Comparison of ENCODE assay signal across 26 cellular contexts in genomic region chr20:56017560-56017959, GRCh38. TPM values are rescaled to one million over a fixed set of nuclear protein-coding genes. Genes with fewer than 3 reads are reported as not detected.
"Had no signal": no experiment of that assay in that cellular context is flagged by ENCODE, and none has a peak within 500 bp of the region (broad histone marks: within the 10 kb centered on the region; RNA-seq: fewer than 3 reads in every experiment).

No MANE protein-coding gene starts in this region.

- H3K27me3 ChIP-seq: pancreas, sigmoid colon, spleen, tibial nerve, vagina had no signal

- H3K36me3 ChIP-seq: pancreas, prostate gland, sigmoid colon, spleen, tibial nerve, vagina had no signal

- ATAC-seq: left colon; left ventricle myocardium superior; mucosa of descending colon; naive thymus-derived CD4-positive, alpha-beta T cell; natural killer cell treated with Interleukin-12 subunit alpha and Interleukin-12 subunit beta and Interleukin-15 and Interleukin-18, amount 100 ng/mL, for 72 hours; pancreas; right cardiac atrium; stimulated activated effector memory CD8-positive, alpha-beta T cell treated with anti-CD3 and anti-CD28 coated beads, Interleukin-12 subunit alpha, Interleukin-12 subunit beta, amount 100 ng/mL, for 72 hours had no signal

- FAIRE-seq: islet of Langerhans, kidney, pancreas, small intestine had no signal

- DNase-seq: hypothalamus; immature natural killer cell; kidney; left colon; left ventricle myocardium superior; midbrain; mucosa of descending colon; naive thymus-derived CD4-positive, alpha-beta T cell; pancreas; retina; right cardiac atrium; sigmoid colon; small intestine; spleen; stimulated activated CD4-positive, alpha-beta T cell treated with anti-CD3 and anti-CD28 coated beads, Interleukin-4, amount 100 ng/mL, for 24 hours; stimulated activated naive CD4-positive, alpha-beta T cell; substantia nigra had no signal

- H3K4me3 ChIP-seq: lung, mucosa of descending colon, pancreas, prostate gland, sigmoid colon, spleen, tibial nerve, vagina had no signal

- H3K9me3 ChIP-seq: mucosa of descending colon, pancreas, prostate gland, sigmoid colon, tibial nerve, vagina had no signal

- H3K4me1 ChIP-seq: pancreas, prostate gland, sigmoid colon, spleen, tibial nerve, vagina had no signal

- H3K27ac ChIP-seq: pancreas, prostate gland, sigmoid colon, spleen, tibial nerve, vagina had no signal

RNA-seq across cellular contexts. Expression of gene CBLN4, which starts 12.2 kb away (rescaled TPM):
- total RNA-seq: left ventricle myocardium superior; mucosa of descending colon; myocyte; naive thymus-derived CD4-positive, alpha-beta T cell; natural killer cell treated with Interleukin-12 subunit alpha and Interleukin-12 subunit beta and Interleukin-15 and Interleukin-18, amount 100 ng/mL, for 72 hours; osteoblast; right cardiac atrium; sigmoid colon; spleen; vagina had no signal
